ENCODE assay signal across 21 cellular contexts in the genomic region with DNA sequence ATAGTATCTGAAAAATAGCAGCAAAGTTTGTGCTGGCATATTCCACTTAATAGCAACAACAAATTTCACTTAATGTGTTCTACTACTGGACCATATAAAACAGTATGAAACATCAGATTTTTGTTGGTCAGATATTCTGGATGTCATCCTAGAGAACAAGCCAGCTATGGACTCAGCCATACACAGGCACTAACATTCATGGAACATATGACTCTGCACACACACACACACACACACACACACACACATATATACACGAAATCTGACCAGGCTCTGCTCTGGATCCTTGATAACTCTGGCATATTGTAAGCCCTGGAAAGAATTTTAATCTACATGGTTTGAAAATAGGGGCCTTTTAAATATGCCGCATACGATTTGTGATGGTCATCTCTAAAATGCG. TPM values are rescaled to one million over a fixed set of nuclear protein-coding genes. Genes with fewer than 3 reads are reported as not detected.
A peak's percentile ranks its signal among the peaks of the same experiment; 100 is the strongest.
DNase-seq lines count a peak whose midpoint lies in the region; ATAC-seq, FAIRE-seq and TF ChIP-seq lines count a peak whose summit lies in the region.
"Had no signal": no experiment of that assay in that cellular context is flagged by ENCODE, and none has a peak within 500 bp of the region (broad histone marks: within the 10 kb centered on the region; RNA-seq: fewer than 3 reads in every experiment).

No MANE protein-coding gene starts in this region.

- ATAC-seq in thoracic aorta (ENCODE audit: insufficient number of reproducible peaks, low FRiP score, low read depth) (no peak), GM21515 (IDR thresholded peaks at IDR 0.05; ENCODE audit: unreplicated experiment) (no peak), HG02938 (IDR thresholded peaks at IDR 0.05; ENCODE audit: unreplicated experiment) (no peak), GM18873 (IDR thresholded peaks at IDR 0.05; ENCODE audit: low FRiP score, unreplicated experiment) (no peak)
- ATAC-seq: GM23338, Panc1 had no signal

- no peaks in the 10 kb centered on the region for H3K9me1 ChIP-seq in keratinocyte (ENCODE audit: control insufficient read depth, extremely low read depth, insufficient read depth, low read length)

- no peaks in the 10 kb centered on the region for H4K20me1 ChIP-seq in keratinocyte (ENCODE audit: control insufficient read depth, extremely low read depth, insufficient read depth, low read length)

- H3K36me3 Mint-ChIP-seq in brain, result peaks cover 14% of the 10 kb centered on the region
- H3K36me3 Mint-ChIP-seq in activated CD4-positive, alpha-beta T cell treated with anti-CD3 and anti-CD28 coated beads, Interleukin-2, amount 10 ng/mL, durations not matched to agents 7 days and 5 days (ENCODE audit: low read depth), result no peaks in the 10 kb centered on the region
- H3K36me3 Mint-ChIP-seq: CD4-positive, CD25-positive, alpha-beta regulatory T cell had no signal

- H3K9ac ChIP-seq in keratinocyte (ENCODE audit: control insufficient read depth, extremely low read depth, insufficient read depth, low read length), result no peak overlapping the region

- no peak overlapping the region for H3K4me3 ChIP-seq in keratinocyte (ENCODE audit: control insufficient read depth in 2 of 3, extremely low read depth in 1 of 3, insufficient read depth in 2 of 3, low read depth in 1 of 3, low read length in 3 of 3)
- H3K4me3 ChIP-seq in thoracic aorta, result peak overlapping the region; percentile 36
- H3K4me3 ChIP-seq: GM23338, SJSA1 had no signal

- DNase-seq in keratinocyte (ENCODE audit: low read depth, low spot score) (no peak), thoracic aorta (ENCODE audit: low spot score) (no peak)
- no peak for DNase-seq in activated CD4-positive, alpha-beta T cell treated with anti-CD3 and anti-CD28 coated beads, Interleukin-2, amount 10 ng/mL, durations not matched to agents 7 days and 5 days
- DNase-seq: CD4-positive, CD25-positive, alpha-beta regulatory T cell; COR-L47; DMS79; HCEC 1CT; KG1; NCI-H1092 treated with DMSO at 0.1 percent for 48 hours; NCI-H1436 treated with DMSO at 0.1 percent for 48 hours; NCI-H2029 treated with DMSO at 0.1 percent for 48 hours; NCI-H2171 treated with DMSO at 0.1 percent for 48 hours; NCI-H524 treated with DMSO at 0.1 percent for 48 hours; NCI-H82 had no signal

- dilution Hi-C loops in keratinocyte (cut with MboI; ENCODE audit: extremely low pct_ligation_motif_present, low sequenced_read_pairs), result no loop called here

- H3K27ac Mint-ChIP-seq in brain, result peak overlapping the region in 3 of 5 experiments; percentile 79 to 97 (median 82)
- H3K27ac Mint-ChIP-seq in activated CD4-positive, alpha-beta T cell treated with anti-CD3 and anti-CD28 coated beads, Interleukin-2, amount 10 ng/mL, durations not matched to agents 7 days and 5 days, result no peak overlapping the region
- H3K27ac Mint-ChIP-seq: CD4-positive, CD25-positive, alpha-beta regulatory T cell; GM23338 had no signal

- peaks cover 19% of the 10 kb centered on the region for H3K4me1 ChIP-seq in keratinocyte (ENCODE audit: control insufficient read depth, extremely low read depth, insufficient read depth, low read length)
- H3K4me1 ChIP-seq in thoracic aorta (ENCODE audit: control insufficient read depth in 1 of 2, low read depth in 2 of 2), result peaks cover 0 to 12% of the 10 kb centered on the region in 2 donors

- TF ChIP-seq CTCF in brain (conservative IDR thresholded peaks at IDR 0.05), result no peak
- TF ChIP-seq CTCF in keratinocyte (optimal IDR thresholded peaks at IDR 0.05 in 1 of 3, IDR thresholded peaks at IDR 0.05 in 1 of 3, conservative IDR thresholded peaks at IDR 0.05 in 1 of 3; ENCODE audit: extremely low read depth in 1 of 3, insufficient read depth in 2 of 3, low read length in 3 of 3), result no peak
- TF ChIP-seq CTCF in thoracic aorta (IDR thresholded peaks at IDR 0.05), result no peak

- H3K9me3 ChIP-seq in keratinocyte (ENCODE audit: control insufficient read depth, low read depth, low read length), result no peaks in the 10 kb centered on the region
- no peaks in the 10 kb centered on the region for H3K9me3 ChIP-seq in thoracic aorta
- H3K9me3 ChIP-seq: SJSA1 had no signal

- no peak overlapping the region for H2AFZ ChIP-seq in keratinocyte (ENCODE audit: control insufficient read depth, low read length)
- H2AFZ ChIP-seq: GM23338 had no signal

- H3K4me1 Mint-ChIP-seq in brain, result peaks cover 64% of the 10 kb centered on the region
- no peaks in the 10 kb centered on the region for H3K4me1 Mint-ChIP-seq in activated CD4-positive, alpha-beta T cell treated with anti-CD3 and anti-CD28 coated beads, Interleukin-2, amount 10 ng/mL, durations not matched to agents 7 days and 5 days
- H3K4me1 Mint-ChIP-seq: CD4-positive, CD25-positive, alpha-beta regulatory T cell had no signal

- H3K27ac ChIP-seq in keratinocyte (ENCODE audit: control insufficient read depth, insufficient read depth, low read length) (no peak overlapping the region), thoracic aorta (peak overlapping the region in 1 of 2 donors; percentile 23)
- H3K27ac ChIP-seq: SJSA1 had no signal

- peak overlapping the region in 4 of 5 experiments; percentile 27 to 81 (median 76) for H3K4me3 Mint-ChIP-seq in brain
- no peak overlapping the region for H3K4me3 Mint-ChIP-seq in activated CD4-positive, alpha-beta T cell treated with anti-CD3 and anti-CD28 coated beads, Interleukin-2, amount 10 ng/mL, durations not matched to agents 7 days and 5 days
- H3K4me3 Mint-ChIP-seq: CD4-positive, CD25-positive, alpha-beta regulatory T cell; GM23338 had no signal

- H3K27me3 Mint-ChIP-seq in brain, result peaks cover 15% of the 10 kb centered on the region
- peaks cover 3% of the 10 kb centered on the region for H3K27me3 Mint-ChIP-seq in activated CD4-positive, alpha-beta T cell treated with anti-CD3 and anti-CD28 coated beads, Interleukin-2, amount 10 ng/mL, durations not matched to agents 7 days and 5 days

- CTCF ChIA-PET in activated CD4-positive, alpha-beta T cell treated with anti-CD3 and anti-CD28 coated beads, Interleukin-2, amount 10 ng/mL, durations not matched to agents 7 days and 5 days (lab: Charles Lee), result no interaction called here

- no peak overlapping the region for H3K4me2 ChIP-seq in keratinocyte (ENCODE audit: control insufficient read depth, extremely low read depth, insufficient read depth, low read depth, low read length)
- H3K4me2 ChIP-seq: GM23338 had no signal

- peak; percentile 5 for FAIRE-seq in keratinocyte (lab: Jason Lieb, UNC)

- H3K9me3 Mint-ChIP-seq in brain, result no peaks in the 10 kb centered on the region
- no peaks in the 10 kb centered on the region for H3K9me3 Mint-ChIP-seq in activated CD4-positive, alpha-beta T cell treated with anti-CD3 and anti-CD28 coated beads, Interleukin-2, amount 10 ng/mL, durations not matched to agents 7 days and 5 days
- H3K9me3 Mint-ChIP-seq: GM23338 had no signal

- no peaks in the 10 kb centered on the region for H3K36me3 ChIP-seq in keratinocyte (ENCODE audit: control insufficient read depth in 2 of 2, extremely low read depth in 1 of 2, insufficient read depth in 2 of 2, low read length in 2 of 2)
- H3K36me3 ChIP-seq in thoracic aorta, result no peaks in the 10 kb centered on the region
- H3K36me3 ChIP-seq: SJSA1 had no signal

- POLR2A ChIA-PET in activated CD4-positive, alpha-beta T cell treated with anti-CD3 and anti-CD28 coated beads, Interleukin-2, amount 10 ng/mL, durations not matched to agents 7 days and 5 days (lab: Charles Lee), result no interaction called here

- H3K27me3 ChIP-seq in keratinocyte (ENCODE audit: control insufficient read depth, extremely low read depth, insufficient read depth, low read length) (no peaks in the 10 kb centered on the region), thoracic aorta (replicated peaks; ENCODE audit: insufficient read depth) (no peaks in the 10 kb centered on the region)
- H3K27me3 ChIP-seq: SJSA1 had no signal

- H3K79me2 ChIP-seq in keratinocyte (ENCODE audit: control insufficient read depth, insufficient read depth, low read length), result no peaks in the 10 kb centered on the region

RNA-seq across cellular contexts. Expression of a gene that starts 18.9 kb away (rescaled TPM):
- polyA plus RNA-seq in brain (ENCODE audit: insufficient read depth, low read depth, low replicate concordance) (60.4 TPM), keratinocyte (19.5 to 27.2 TPM (median 20.1 TPM) in 3 replicates)
- polyA plus RNA-seq in keratinocyte (2011; ENCODE audit: low read depth), result 9.7 TPM
- 26.1 and 26.9 TPM in 2 replicates for polyA plus RNA-seq in keratinocyte (2011; cell fraction: cytosol; rRNA removed)
- 40.5 and 46.0 TPM in 2 replicates for polyA plus RNA-seq in keratinocyte (2011; cell fraction: nucleus; rRNA removed)
- polyA plus RNA-seq in keratinocyte (2012; ENCODE audit: low replicate concordance), result 17.2 and 43.5 TPM in 2 replicates
- 12.0 to 19.7 TPM (median 19.2 TPM) in 3 replicates for polyA minus RNA-seq in keratinocyte
- polyA minus RNA-seq in keratinocyte (2011; cell fraction: cytosol; rRNA and poly(A)+ RNA removed), result 38.4 TPM
- polyA minus RNA-seq in keratinocyte (2011; cell fraction: nucleus; rRNA and poly(A)+ RNA removed), result 24.0 and 24.7 TPM in 2 replicates
- 10 to 100 TPM; 31.8 to 49.8 TPM for total RNA-seq in thoracic aorta
- not detected for total RNA-seq in activated CD4-positive, alpha-beta T cell treated with anti-CD3 and anti-CD28 coated beads, Interleukin-2, amount 10 ng/mL, durations not matched to agents 7 days and 5 days
- total RNA-seq: CD4-positive, CD25-positive, alpha-beta regulatory T cell; GM23338 had no signal
- polyA plus RNA-seq: CD4-positive, CD25-positive, alpha-beta regulatory T cell had no signal

Comparison
In these comparisons a context has a peak if more than half of its experiments do, and no peak if none do; other contexts are left out.
1. RNA of a gene that starts 18.9 kb away (total RNA-seq): 31.8 to 49.8 TPM in thoracic aorta; not detected in activated CD4-positive, alpha-beta T cell treated with anti-CD3 and anti-CD28 coated beads, Interleukin-2, amount 10 ng/mL, durations not matched to agents 7 days and 5 days; every median in the first group is over 10 times any median in the second.